Comparison of ENCODE assay signal across 10 cellular contexts in genomic region chr7:5691536-5692090, GRCh38.
DNase-seq lines count a peak whose midpoint lies in the region; ATAC-seq, FAIRE-seq and TF ChIP-seq lines count a peak whose summit lies in the region.
"Had no signal": no experiment of that assay in that cellular context is flagged by ENCODE, and none has a peak within 500 bp of the region (broad histone marks: within the 10 kb centered on the region; RNA-seq: fewer than 3 reads in every experiment).

No MANE protein-coding gene starts in this region.

- no peak overlapping the region for H3K9ac ChIP-seq in MM.1S (ENCODE audit: low read length)

- H3K36me3 ChIP-seq in right atrium auricular region (peaks cover 4% of the 10 kb centered on the region), bronchial epithelial cell (ENCODE audit: control insufficient read depth, insufficient read depth, low read length) (no peaks in the 10 kb centered on the region), uterus (no peaks in the 10 kb centered on the region), MM.1S (replicated peaks; ENCODE audit: insufficient read depth, low read length) (no peaks in the 10 kb centered on the region)

- no peaks in the 10 kb centered on the region for H3K9me2 ChIP-seq in MM.1S (replicated peaks; ENCODE audit: insufficient read depth, low read length)

- H3K9me3 ChIP-seq in right atrium auricular region, result no peaks in the 10 kb centered on the region
- no peaks in the 10 kb centered on the region for H3K9me3 ChIP-seq in uterus
- H3K9me3 ChIP-seq in MM.1S (replicated peaks; ENCODE audit: insufficient read depth, low read length), result no peaks in the 10 kb centered on the region

- no peaks in the 10 kb centered on the region for H3K79me2 ChIP-seq in MM.1S (ENCODE audit: low read length)

- ATAC-seq in naive B cell (ENCODE audit: low read depth in 2 of 2), result no peak
- no peak for ATAC-seq in HG02884 (IDR thresholded peaks at IDR 0.05; ENCODE audit: unreplicated experiment)

- H3K27ac Mint-ChIP-seq in naive B cell, result peak overlapping the region; percentile 13 to 98 (median 96)

- H3K4me1 ChIP-seq in right atrium auricular region, result peaks cover 0 to 98% of the 10 kb centered on the region in 2 donors
- peaks cover 31 to 32% of the 10 kb centered on the region in 2 donors for H3K4me1 ChIP-seq in uterus
- H3K4me1 ChIP-seq in MM.1S (ENCODE audit: low read length), result peaks cover 19% of the 10 kb centered on the region

- H3F3A ChIP-seq in MM.1S (ENCODE audit: insufficient read depth, low read length), result no peaks in the 10 kb centered on the region; the same call in none of the 2 replicates

- H3K27ac ChIP-seq in right atrium auricular region (peak overlapping the region; percentile 87 to 93), uterus (peak overlapping the region; percentile 95 to 96), MM.1S (ENCODE audit: low read length) (no peak overlapping the region)

- TF ChIP-seq POLR2A in uterus (IDR thresholded peaks at IDR 0.05), result peak in 1 of 2 donors; percentile 3

- no peak for FAIRE-seq in bronchial epithelial cell (lab: Jason Lieb, UNC)

- intact Hi-C loops in cardiac septum (cut with DNase I) (no loop called here), uterus (cut with DNase I; ENCODE audit: low total_unique reads) (no loop called here)

- peaks cover 0 to 8% of the 10 kb centered on the region in 2 donors for H3K36me3 Mint-ChIP-seq in naive B cell

- TF ChIP-seq CTCF in right atrium auricular region (IDR thresholded peaks at IDR 0.05) (no peak), bronchial epithelial cell (IDR thresholded peaks at IDR 0.05; ENCODE audit: insufficient read depth, low read length, severe bottlenecking) (no peak), uterus (IDR thresholded peaks at IDR 0.05) (no peak), MM.1S (IDR thresholded peaks at IDR 0.05; ENCODE audit: low read length) (no peak)

- no peak overlapping the region for H2AFZ ChIP-seq in MM.1S (ENCODE audit: low read length)

- H4K20me1 ChIP-seq in MM.1S (ENCODE audit: insufficient read depth, low read length), result no peaks in the 10 kb centered on the region

- H3K4me1 Mint-ChIP-seq in naive B cell, result peaks cover 71 to 100% (median 100%) of the 10 kb centered on the region in 3 donors

- H3K4me2 ChIP-seq in MM.1S (ENCODE audit: low read depth, low read length), result no peak overlapping the region

- DNase-seq in right atrium auricular region (ENCODE audit: low spot score), result no peak
- DNase-seq in cardiac septum (ENCODE audit: low spot score), result no peak
- DNase-seq in bronchial epithelial cell (ENCODE audit: low read depth), result peak; percentile 10
- DNase-seq in naive B cell, result no peak
- no peak for DNase-seq in uterus
- no peak for DNase-seq in MM.1S
- no peak for DNase-seq in iPS-NIHi7 (ENCODE audit: extremely low spot score)
- DNase-seq: COR-L47, NCI-H748 treated with DMSO at 0.1 percent for 48 hours had no signal

- peak overlapping the region in 7 of 8 donors; percentile 31 to 87 (median 57) for H3K4me3 Mint-ChIP-seq in naive B cell

- peak overlapping the region; percentile 20 to 39 for H3K4me3 ChIP-seq in right atrium auricular region
- H3K4me3 ChIP-seq in bronchial epithelial cell (ENCODE audit: low read depth, low read length), result no peak overlapping the region
- H3K4me3 ChIP-seq in uterus, result peak overlapping the region in 1 of 2 donors; percentile 15
- H3K4me3 ChIP-seq in MM.1S (ENCODE audit: low read length), result no peak overlapping the region

- H3K27me3 ChIP-seq in right atrium auricular region, result no peaks in the 10 kb centered on the region
- no peaks in the 10 kb centered on the region for H3K27me3 ChIP-seq in bronchial epithelial cell (ENCODE audit: control insufficient read depth, insufficient read depth, low read length)
- H3K27me3 ChIP-seq in uterus, result no peaks in the 10 kb centered on the region
- H3K27me3 ChIP-seq in MM.1S (replicated peaks; ENCODE audit: insufficient read depth, low read length), result no peaks in the 10 kb centered on the region

- no peaks in the 10 kb centered on the region for H3K9me3 Mint-ChIP-seq in naive B cell

- no peaks in the 10 kb centered on the region for H3K27me3 Mint-ChIP-seq in naive B cell

Comparison
In these comparisons a context has a peak if more than half of its experiments do, and no peak if none do; other contexts are left out.
1. H3K4me3 ChIP-seq: peak in right atrium auricular region (2 of 2); none in bronchial epithelial cell (single experiment) and MM.1S (single experiment).